ENCODE assay signal across 9 cellular contexts in genomic region chr19:3860499-3860898, GRCh38. TPM values are rescaled to one million over a fixed set of nuclear protein-coding genes. Genes with fewer than 3 reads are reported as not detected.
"Had no signal": no experiment of that assay in that cellular context is flagged by ENCODE, and none has a peak within 500 bp of the region (broad histone marks: within the 10 kb centered on the region; RNA-seq: fewer than 3 reads in every experiment).

No MANE protein-coding gene starts in this region.

- FAIRE-seq: HTR-8/SVneo had no signal

- H3K4me2 ChIP-seq: GM23338 had no signal

- H3K9me3 Mint-ChIP-seq: GM23338 had no signal

- ATAC-seq: GM23338, HCT116 had no signal

- H3K4me1 ChIP-seq: HAP-1 had no signal

- H3K4me1 Mint-ChIP-seq: GM23338 had no signal

- H3K9me3 ChIP-seq: HAP-1 had no signal

- H3K36me3 ChIP-seq: HAP-1 had no signal

- H2AFZ ChIP-seq: GM23338 had no signal

- DNase-seq: H7, IMR-90, KBM-7 had no signal

- H3K4me3 ChIP-seq: GM23338, HAP-1 had no signal

- H3K27ac Mint-ChIP-seq: GM23338 had no signal

- H3K4me3 Mint-ChIP-seq: GM23338 had no signal

RNA-seq across cellular contexts. Expression of gene ZFR2, which starts 8.3 kb away (rescaled TPM):
- total RNA-seq: H4, HT-29, IMR-90 had no signal

RNA-seq across cellular contexts. Expression of gene ATCAY, which starts 20.0 kb away (rescaled TPM):
- total RNA-seq: H4, HT-29 had no signal
